Comparison of ENCODE assay signal across 1 cellular context in genomic region chr4:3087398-3087797, GRCh38.
TF ChIP-seq lines count a peak whose summit lies in the region.

No MANE protein-coding gene starts in this region.

TF ChIP-seq in HepG2, 621 proteins besides CTCF, POLR2A, EP300 and RAD21:
- no peak for TF ChIP-seq ZFYVE20 (CRISPR knock-in tag; IDR thresholded peaks at IDR 0.05; ENCODE audit: borderline replicate concordance, low read depth)
- TF ChIP-seq SKI (IDR thresholded peaks at IDR 0.05; ENCODE audit: partially characterized antibody): no peak
- TF ChIP-seq ZNF296 (CRISPR knock-in tag; conservative IDR thresholded peaks at IDR 0.05): no peak
- no peak for TF ChIP-seq ZMAT3 (CRISPR knock-in tag; conservative IDR thresholded peaks at IDR 0.05)
- no peak for TF ChIP-seq CEBPZ (IDR thresholded peaks at IDR 0.05; ENCODE audit: low read length)
- no peak for TF ChIP-seq ZNF264 (CRISPR knock-in tag; IDR thresholded peaks at IDR 0.05)
- no peak for TF ChIP-seq SATB2 (CRISPR knock-in tag; IDR thresholded peaks at IDR 0.05)
- no peak for TF ChIP-seq GPBP1L1 (CRISPR knock-in tag; IDR thresholded peaks at IDR 0.05)
- TF ChIP-seq ZNF143 (CRISPR knock-in tag; IDR thresholded peaks at IDR 0.05): no peak
- no peak for TF ChIP-seq ZEB1 (IDR thresholded peaks at IDR 0.05; ENCODE audit: insufficient replicate concordance, low read depth)
- TF ChIP-seq PBX2 (CRISPR knock-in tag; IDR thresholded peaks at IDR 0.05): no peak
- TF ChIP-seq TBP (CRISPR knock-in tag; IDR thresholded peaks at IDR 0.05): no peak
- TF ChIP-seq ZNF768 (CRISPR knock-in tag; IDR thresholded peaks at IDR 0.05): no peak
- TF ChIP-seq MEIS1 (CRISPR knock-in tag; IDR thresholded peaks at IDR 0.05; ENCODE audit: borderline replicate concordance): no peak
TF ChIP-seq in HepG2: peak in this region for 0.
